In genomic region chr20:10576411-10576810, GRCh38 we compare ENCODE assay signal across 21 cellular contexts.
"Had no signal": no experiment of that assay in that cellular context is flagged by ENCODE, and none has a peak within 500 bp of the region (broad histone marks: within the 10 kb centered on the region; RNA-seq: fewer than 3 reads in every experiment).

No MANE protein-coding gene starts in this region.

- H3K36me3 ChIP-seq: gastrocnemius medialis, pancreas, right atrium auricular region had no signal

- H3K4me1 ChIP-seq: gastrocnemius medialis, psoas muscle, right atrium auricular region had no signal

- DNase-seq: activated CD4-positive, alpha-beta memory T cell treated with anti-CD3 and anti-CD28 coated beads for 36 hours; activated CD4-positive, alpha-beta T cell treated with anti-CD3 and anti-CD28 coated beads for 48 hours; activated effector memory CD4-positive, alpha-beta T cell treated with Interleukin-2 at 50 U/mL for 16 hours; activated naive CD4-positive, alpha-beta T cell treated with anti-CD3 and anti-CD28 coated beads for 36 hours; activated T-cell treated with anti-CD3 and anti-CD28 coated beads, Interleukin-2, amount 50 U/mL, for 48 hours; anterior cingulate cortex; caudate nucleus; effector memory CD8-positive, alpha-beta T cell; gastrocnemius medialis; hypothalamus; left ventricle myocardium superior; mammary epithelial cell; midbrain; natural killer cell; pancreas; psoas muscle; stimulated activated CD4-positive, alpha-beta T cell treated with anti-CD3 and anti-CD28 coated beads, Interleukin-1b, Interleukin-23, amount 100 ng/mL, for 48 hours had no signal

- H3K9me3 ChIP-seq: gastrocnemius medialis, pancreas, psoas muscle, right atrium auricular region had no signal

- H3K27ac ChIP-seq: epithelial cell of prostate, gastrocnemius medialis, pancreas, psoas muscle, right atrium auricular region had no signal

- ATAC-seq: effector memory CD8-positive, alpha-beta T cell; gastrocnemius medialis; left ventricle myocardium superior; natural killer cell; pancreas; psoas muscle; SK-N-SH treated with all-trans-retinoic acid at 6 μM for 48 hours; stimulated activated memory B cell treated with anti-CD40 and anti-IgM and Interleukin-4, amounts not matched to agents 10 μg/mL and 1 μg/mL and 100 μg/mL, for 72 hours had no signal

- H3K27me3 ChIP-seq: gastrocnemius medialis, pancreas, right atrium auricular region had no signal

- H3K4me3 ChIP-seq: gastrocnemius medialis, pancreas, psoas muscle, right atrium auricular region had no signal
